ENCODE assay signal across 1 cellular context in genomic region chr2:101112772-101113157, GRCh38.
TF ChIP-seq lines count a peak whose summit lies in the region.

No MANE protein-coding gene starts in this region.

TF ChIP-seq in GM23338, 12 proteins besides CTCF, POLR2A, EP300 and RAD21 (continued from another document):
- TF ChIP-seq ZNF462 (CRISPR knock-in tag; IDR thresholded peaks at IDR 0.05) (no peak), ZNF331 (CRISPR knock-in tag; IDR thresholded peaks at IDR 0.05; ENCODE audit: low read depth) (no peak), NANOG (IDR thresholded peaks at IDR 0.05; ENCODE audit: borderline replicate concordance) (no peak), POLR2AphosphoS5 (IDR thresholded peaks at IDR 0.05; ENCODE audit: low read depth) (no peak), EZH2 (IDR thresholded peaks at IDR 0.05; ENCODE audit: low read depth, unreplicated experiment) (no peak), ETS1 (IDR thresholded peaks at IDR 0.05) (no peak)
